11 cellular contexts compared by ENCODE assay signal in the genomic region with DNA sequence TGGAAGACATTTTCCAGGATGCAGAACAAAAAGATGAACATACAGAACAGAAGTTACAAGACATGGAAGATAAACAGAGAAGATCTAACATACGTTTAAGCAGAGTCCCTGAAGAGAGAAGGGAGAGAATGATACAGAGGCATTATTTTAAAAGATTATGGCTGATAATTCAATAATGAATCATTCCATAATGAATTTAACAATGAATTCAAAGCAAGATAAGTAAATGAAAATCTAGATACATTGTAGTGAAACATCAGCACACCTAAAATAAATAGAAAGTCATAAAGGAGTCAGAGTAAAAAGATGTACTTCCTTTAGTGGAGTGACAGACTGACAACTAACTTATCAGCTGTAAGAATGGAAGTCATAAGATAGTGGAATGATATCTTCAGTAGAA. TPM values are rescaled to one million over a fixed set of nuclear protein-coding genes. Genes with fewer than 3 reads are reported as not detected.
"Had no signal": no experiment of that assay in that cellular context is flagged by ENCODE, and none has a peak within 500 bp of the region (broad histone marks: within the 10 kb centered on the region; RNA-seq: fewer than 3 reads in every experiment).

No MANE protein-coding gene starts in this region.

- DNase-seq: IMR-90, KBM-7, KG1 had no signal

- H3K4me2 ChIP-seq: KMS-11 had no signal

- H3K4me3 Mint-ChIP-seq: IgD-negative memory B cell had no signal

- H3K9ac ChIP-seq: KMS-11 had no signal

- H3K27ac ChIP-seq: HL-60, KMS-11 had no signal

- ATAC-seq: HepG2, K562 had no signal

- FAIRE-seq: HepG2, HTR-8/SVneo had no signal

- H3K4me3 ChIP-seq: K562 had no signal

- H3K4me1 Mint-ChIP-seq: IgD-negative memory B cell had no signal

- H3K27ac Mint-ChIP-seq: IgD-negative memory B cell had no signal

RNA-seq across cellular contexts. Expression of gene PGPEP1L, which starts 30.1 kb away (rescaled TPM):
- total RNA-seq: HepG2, HT-29, HT1080, IMR-90 had no signal
- polyA plus RNA-seq: HepG2, IgD-negative memory B cell, IMR-90 had no signal
